In genomic region chr18:56021814-56022205, GRCh38 we compare ENCODE assay signal across 24 cellular contexts.
DNase-seq lines count a peak whose midpoint lies in the region; ATAC-seq and TF ChIP-seq lines count a peak whose summit lies in the region.
"Had no signal": no experiment of that assay in that cellular context is flagged by ENCODE, and none has a peak within 500 bp of the region (broad histone marks: within the 10 kb centered on the region; RNA-seq: fewer than 3 reads in every experiment).

No MANE protein-coding gene starts in this region.

- TF ChIP-seq CTCF in endothelial cell (IDR thresholded peaks at IDR 0.05; ENCODE audit: unreplicated experiment) (no peak), osteocyte (IDR thresholded peaks at IDR 0.05) (no peak)

- H2BK15ac ChIP-seq in mesenchymal stem cell (ENCODE audit: low read depth, poor library complexity, severe bottlenecking): no peak overlapping the region

- no peak overlapping the region for H3K18ac ChIP-seq in mesenchymal stem cell (ENCODE audit: low read depth in 1 of 2, low read length in 2 of 2)

- H2BK12ac ChIP-seq in mesenchymal stem cell (ENCODE audit: low read length in 2 of 2): no peak overlapping the region

- H3K36me3 Mint-ChIP-seq in endothelial cell (ENCODE audit: low read depth, unreplicated experiment): no peaks in the 10 kb centered on the region
- H3K36me3 Mint-ChIP-seq in osteocyte (ENCODE audit: unreplicated experiment): no peaks in the 10 kb centered on the region
- H3K36me3 Mint-ChIP-seq: CD8-positive, alpha-beta T cell had no signal

- H3K14ac ChIP-seq in mesenchymal stem cell (ENCODE audit: low read length in 2 of 2): no peak overlapping the region

- H3K36me3 ChIP-seq in mesenchymal stem cell (ENCODE audit: control insufficient read depth in 1 of 2, insufficient read depth in 2 of 2, low read depth in 1 of 2, low read length in 2 of 2): no peaks in the 10 kb centered on the region
- H3K36me3 ChIP-seq: BLaER1 treated with 17β-estradiol and CSF1 and Interleukin-3, amounts not matched to agents 10 nM and 100 nM had no signal

- H3K4me1 Mint-ChIP-seq in endothelial cell (ENCODE audit: unreplicated experiment) (peaks cover 31% of the 10 kb centered on the region), osteocyte (ENCODE audit: unreplicated experiment) (no peaks in the 10 kb centered on the region)

- H3K27ac ChIP-seq in mesenchymal stem cell (ENCODE audit: low read length, poor library complexity, severe bottlenecking): no peak overlapping the region
- H3K27ac ChIP-seq: 22Rv1; A549; BLaER1 treated with 17β-estradiol and CSF1 and Interleukin-3, amounts not matched to agents 10 nM and 100 nM; C4-2B had no signal

- H2AK5ac ChIP-seq in mesenchymal stem cell (ENCODE audit: low read length, severe bottlenecking): no peak overlapping the region

- H3K27ac Mint-ChIP-seq in endothelial cell (ENCODE audit: unreplicated experiment): peak overlapping the region; percentile 98
- H3K27ac Mint-ChIP-seq in osteocyte (ENCODE audit: unreplicated experiment): no peak overlapping the region
- H3K27ac Mint-ChIP-seq: B cell; CD4-positive, alpha-beta T cell; CD8-positive, alpha-beta T cell had no signal

- no peak for ATAC-seq in GM18498 (IDR thresholded peaks at IDR 0.05; ENCODE audit: unreplicated experiment)
- ATAC-seq: A549; CD8-positive, alpha-beta T cell; GM12878 had no signal

- H2AFZ ChIP-seq in mesenchymal stem cell (ENCODE audit: low read depth, low read length): no peak overlapping the region

- peak; percentile 1 for DNase-seq in NCI-H82 (lab: John Stamatoyannopoulos, UW)
- no peak for DNase-seq in NCI-H82 treated with DMSO at 0.1 percent for 48 hours (lab: John Stamatoyannopoulos, UW; ENCODE audit: unreplicated experiment)
- DNase-seq in endothelial cell (ENCODE audit: low spot score): no peak
- DNase-seq in mesenchymal stem cell: peak; percentile 51
- DNase-seq in NOMO-1 (lab: John Stamatoyannopoulos, UW; ENCODE audit: unreplicated experiment in 2 of 2): no peak
- DNase-seq in osteocyte (ENCODE audit: extremely low spot score, unreplicated experiment): no peak
- DNase-seq: AML-193; Caco-2; Calu3; CD4-positive, alpha-beta T cell; CD8-positive, alpha-beta T cell; DMS 273 treated with DMSO at 0.1 percent for 48 hours; DMS153; DMS53; DMS79; DND-41; GDM1 had no signal

- H3K4me1 ChIP-seq in mesenchymal stem cell (ENCODE audit: control insufficient read depth, insufficient read depth, low read depth, low read length): no peaks in the 10 kb centered on the region
- H3K4me1 ChIP-seq: A549, Caco-2 had no signal

- H3K79me1 ChIP-seq in mesenchymal stem cell (replicated peaks; ENCODE audit: low read length, poor library complexity, severe bottlenecking): no peaks in the 10 kb centered on the region

- H3K9me3 Mint-ChIP-seq in endothelial cell (ENCODE audit: unreplicated experiment) (no peaks in the 10 kb centered on the region), osteocyte (ENCODE audit: unreplicated experiment) (no peaks in the 10 kb centered on the region)
- H3K9me3 Mint-ChIP-seq: CD4-positive, alpha-beta T cell; CD8-positive, alpha-beta T cell had no signal

- WGBS in mesenchymal stem cell: 100% methylated on average over 1 of the region's 2 CpGs

- H4K91ac ChIP-seq in mesenchymal stem cell (ENCODE audit: low read length): no peak overlapping the region

- no peak overlapping the region for H2BK5ac ChIP-seq in mesenchymal stem cell (ENCODE audit: low read depth, low read length, poor library complexity, severe bottlenecking)

- no peak overlapping the region for H3K4me2 ChIP-seq in mesenchymal stem cell (ENCODE audit: low read length, poor library complexity, severe bottlenecking)
- H3K4me2 ChIP-seq: A549; BLaER1 treated with 17β-estradiol and CSF1 and Interleukin-3, amounts not matched to agents 10 nM and 100 nM had no signal

- no peak overlapping the region for H4K8ac ChIP-seq in mesenchymal stem cell (ENCODE audit: low read length)

- no peak overlapping the region for H3K4ac ChIP-seq in mesenchymal stem cell (ENCODE audit: low read depth in 1 of 2, low read length in 2 of 2)

- H3K9me3 ChIP-seq in mesenchymal stem cell (ENCODE audit: control insufficient read depth, low read length): no peaks in the 10 kb centered on the region
- H3K9me3 ChIP-seq: A549, Caco-2 had no signal

- no peak overlapping the region for H2BK120ac ChIP-seq in mesenchymal stem cell (ENCODE audit: low read depth, low read length)

- H3K4me3 ChIP-seq in mesenchymal stem cell (ENCODE audit: insufficient read depth in 1 of 2, low read depth in 1 of 2, low read length in 2 of 2): no peak overlapping the region
- H3K4me3 ChIP-seq: A549; BLaER1 treated with 17β-estradiol and CSF1 and Interleukin-3, amounts not matched to agents 10 nM and 100 nM; GM12878 had no signal

- H3K27me3 Mint-ChIP-seq in endothelial cell (ENCODE audit: unreplicated experiment) (no peaks in the 10 kb centered on the region), osteocyte (ENCODE audit: unreplicated experiment) (no peaks in the 10 kb centered on the region)
- H3K27me3 Mint-ChIP-seq: B cell; CD4-positive, alpha-beta T cell had no signal

- H3K9ac ChIP-seq in mesenchymal stem cell (ENCODE audit: low read length): no peak overlapping the region
- H3K9ac ChIP-seq: BLaER1 treated with 17β-estradiol and CSF1 and Interleukin-3, amounts not matched to agents 10 nM and 100 nM had no signal

- H3K4me3 Mint-ChIP-seq in endothelial cell (ENCODE audit: unreplicated experiment) (no peak overlapping the region), osteocyte (ENCODE audit: unreplicated experiment) (no peak overlapping the region)
- H3K4me3 Mint-ChIP-seq: B cell; CD4-positive, alpha-beta T cell; CD8-positive, alpha-beta T cell had no signal

- no peaks in the 10 kb centered on the region for H3K27me3 ChIP-seq in mesenchymal stem cell (ENCODE audit: control insufficient read depth in 1 of 2, insufficient read depth in 1 of 2, low read length in 2 of 2)
- H3K27me3 ChIP-seq: BLaER1 treated with 17β-estradiol and CSF1 and Interleukin-3, amounts not matched to agents 10 nM and 100 nM had no signal

- no peak overlapping the region for H3K23ac ChIP-seq in mesenchymal stem cell (ENCODE audit: low read length in 2 of 2)

Comparison
In these comparisons a context has a peak if more than half of its experiments do, and no peak if none do; other contexts are left out.
1. DNase-seq: peak in NCI-H82 (single experiment) and mesenchymal stem cell (single experiment); none in NCI-H82 treated with DMSO at 0.1 percent for 48 hours (single experiment), endothelial cell (single experiment), NOMO-1 (0 of 2) and osteocyte (single experiment).